In genomic region chr5:52861368-52861767, GRCh38 we compare ENCODE assay signal across 1 cellular context.
TF ChIP-seq lines count a peak whose summit lies in the region.

No MANE protein-coding gene starts in this region.

TF ChIP-seq in IMR-90, 13 proteins besides CTCF, POLR2A, EP300 and RAD21 (continued from another document):
- TF ChIP-seq, protein P1, sequence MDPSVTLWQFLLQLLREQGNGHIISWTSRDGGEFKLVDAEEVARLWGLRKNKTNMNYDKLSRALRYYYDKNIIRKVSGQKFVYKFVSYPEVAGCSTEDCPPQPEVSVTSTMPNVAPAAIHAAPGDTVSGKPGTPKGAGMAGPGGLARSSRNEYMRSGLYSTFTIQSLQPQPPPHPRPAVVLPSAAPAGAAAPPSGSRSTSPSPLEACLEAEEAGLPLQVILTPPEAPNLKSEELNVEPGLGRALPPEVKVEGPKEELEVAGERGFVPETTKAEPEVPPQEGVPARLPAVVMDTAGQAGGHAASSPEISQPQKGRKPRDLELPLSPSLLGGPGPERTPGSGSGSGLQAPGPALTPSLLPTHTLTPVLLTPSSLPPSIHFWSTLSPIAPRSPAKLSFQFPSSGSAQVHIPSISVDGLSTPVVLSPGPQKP (IDR thresholded peaks at IDR 0.05; ENCODE audit: borderline replicate concordance, low read depth, low read length) = no peak
- TF ChIP-seq, protein P2, sequence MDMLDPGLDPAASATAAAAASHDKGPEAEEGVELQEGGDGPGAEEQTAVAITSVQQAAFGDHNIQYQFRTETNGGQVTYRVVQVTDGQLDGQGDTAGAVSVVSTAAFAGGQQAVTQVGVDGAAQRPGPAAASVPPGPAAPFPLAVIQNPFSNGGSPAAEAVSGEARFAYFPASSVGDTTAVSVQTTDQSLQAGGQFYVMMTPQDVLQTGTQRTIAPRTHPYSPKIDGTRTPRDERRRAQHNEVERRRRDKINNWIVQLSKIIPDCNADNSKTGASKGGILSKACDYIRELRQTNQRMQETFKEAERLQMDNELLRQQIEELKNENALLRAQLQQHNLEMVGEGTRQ (IDR thresholded peaks at IDR 0.05; ENCODE audit: low read depth, low read length) = no peak
- TF ChIP-seq SMC3 (IDR thresholded peaks at IDR 0.05; ENCODE audit: low read depth, low read length) (no peak), MAZ (IDR thresholded peaks at IDR 0.05; ENCODE audit: borderline replicate concordance, low read depth, low read length) (no peak), MAFK (IDR thresholded peaks at IDR 0.05; ENCODE audit: low read depth, low read length) (no peak), MXI1 (IDR thresholded peaks at IDR 0.05; ENCODE audit: borderline replicate concordance, low read depth, low read length) (no peak), CHD1 (IDR thresholded peaks at IDR 0.05; ENCODE audit: low read depth, low read length) (no peak), RFX5 (IDR thresholded peaks at IDR 0.05; ENCODE audit: low read depth, low read length) (no peak), CEBPB (IDR thresholded peaks at IDR 0.05; ENCODE audit: low read depth, low read length) (no peak)
